In the genomic region with DNA sequence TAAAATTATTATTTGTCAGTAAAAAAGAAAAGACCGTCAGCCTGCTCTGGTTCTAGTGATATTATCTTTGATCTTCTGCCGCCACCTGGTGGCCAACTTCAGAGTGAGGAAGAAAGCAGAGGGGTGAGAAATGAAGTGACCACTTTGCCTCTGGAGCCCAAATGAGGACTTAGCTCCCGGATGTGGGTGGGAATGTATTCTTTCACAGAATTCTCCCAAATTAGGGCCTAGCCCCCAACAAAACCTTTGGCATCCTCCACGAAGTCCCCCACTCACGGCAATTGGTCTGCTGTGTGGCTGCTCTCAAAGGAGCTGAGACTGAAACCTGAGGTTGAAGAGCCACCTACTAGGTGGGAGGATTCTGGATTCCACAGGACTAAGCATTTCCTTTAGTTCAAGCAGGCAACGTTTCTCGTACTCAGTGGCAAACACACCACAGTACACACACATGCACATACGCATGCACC, we compare ENCODE assay signal across 8 cellular contexts. TPM values are rescaled to one million over a fixed set of nuclear protein-coding genes. Genes with fewer than 3 reads are reported as not detected.
DNase-seq lines count a peak whose midpoint lies in the region; ATAC-seq and TF ChIP-seq lines count a peak whose summit lies in the region.

No MANE protein-coding gene starts in this region.

- DNase-seq in NCI-H526 (lab: John Stamatoyannopoulos, UW) (peak; percentile 0 to 81), dermis microvascular lymphatic vessel endothelial cell (ENCODE audit: low read depth in 2 of 2) (peak; percentile 63 to 79), medulla oblongata (ENCODE audit: extremely low spot score) (peak; percentile 93)
- DNase-seq in activated CD4-positive, alpha-beta T cell treated with anti-CD3 and anti-CD28 coated beads, Interleukin-2, amount 50 U/mL, for 24 hours (ENCODE audit: low read depth in 1 of 2, low spot score in 1 of 2), result peak; percentile 68 to 83
- DNase-seq in stimulated activated CD4-positive, alpha-beta T cell treated with anti-CD3 and anti-CD28 coated beads, TNF-alpha, amount 100 ng/mL, for 48 hours (ENCODE audit: low read depth in 3 of 3), result peak in 2 of 3 donors; percentile 60 to 75

- peak; percentile 67 for TF ChIP-seq CTCF in GM12873 (IDR thresholded peaks at IDR 0.05; ENCODE audit: insufficient read depth, low read depth, low read length, missing control alignments)

- ATAC-seq in HG03175 (IDR thresholded peaks at IDR 0.05; ENCODE audit: unreplicated experiment), result peak; percentile 41
- ATAC-seq in HG03457 (IDR thresholded peaks at IDR 0.05; ENCODE audit: unreplicated experiment), result no peak

RNA-seq across cellular contexts. Expression of gene ZNF267, which starts 4.9 kb away (rescaled TPM):
- total RNA-seq in dermis microvascular lymphatic vessel endothelial cell, result 17.5 and 23.4 TPM in 2 replicates

Comparison
In these comparisons a context has a peak if more than half of its experiments do, and no peak if none do; other contexts are left out.
1. DNase-seq: peak in every context shown above with its lines; median percentile 93 in medulla oblongata; 76 in activated CD4-positive, alpha-beta T cell treated with anti-CD3 and anti-CD28 coated beads, Interleukin-2, amount 50 U/mL, for 24 hours; 71 in dermis microvascular lymphatic vessel endothelial cell; 68 in stimulated activated CD4-positive, alpha-beta T cell treated with anti-CD3 and anti-CD28 coated beads, TNF-alpha, amount 100 ng/mL, for 48 hours; 40 in NCI-H526.